7 cellular contexts compared by ENCODE assay signal in genomic region chr14:54567224-54567633, GRCh38. TPM values are rescaled to one million over a fixed set of nuclear protein-coding genes. Genes with fewer than 3 reads are reported as not detected.
DNase-seq lines count a peak whose midpoint lies in the region; ATAC-seq, FAIRE-seq and TF ChIP-seq lines count a peak whose summit lies in the region.

No MANE protein-coding gene starts in this region.

- BruUV-seq in HepG2 (replicated peaks; lab: Mats Ljungman, UMichigan), result no TSS peak

- no peak for TF ChIP-seq CTCF in GM12865 (IDR thresholded peaks at IDR 0.05; ENCODE audit: insufficient read depth, low read depth, low read length, missing control alignments)
- TF ChIP-seq CTCF in brain (conservative IDR thresholded peaks at IDR 0.05), result no peak
- TF ChIP-seq CTCF in HepG2 (CRISPR knock-in tag; IDR thresholded peaks at IDR 0.05), result no peak
- no peak for TF ChIP-seq CTCF in testis (IDR thresholded peaks at IDR 0.05)
- no peak for TF ChIP-seq CTCF in D721Med (IDR thresholded peaks at IDR 0.05; ENCODE audit: insufficient read depth, missing control alignments)

- POLR2A ChIA-PET in HepG2 (lab: Yijun Ruan, JAX), result interaction anchor here (0.7 to 4.5 kb wide), 11 partner anchors 10 to 240 kb away, joined by 3 to 35 read pairs (median 13); no protein-coding TSS in a partner anchor

- H3K27ac ChIP-seq in HepG2 (ENCODE audit: extremely low read length, insufficient read depth, low read length), result peak overlapping the region; percentile 97
- H3K27ac ChIP-seq in testis, result peak overlapping the region; percentile 81 to 98

- H2AFZ ChIP-seq in HepG2 (ENCODE audit: low read length), result no peak overlapping the region

- peaks cover 3 to 8% (median 4%) of the 10 kb centered on the region in 5 experiments for H3K9me3 Mint-ChIP-seq in brain

- peak overlapping the region; percentile 40 to 96 (median 95) for H3K27ac Mint-ChIP-seq in brain

- TF ChIP-seq POLR2A in HepG2 (IDR thresholded peaks at IDR 0.05; ENCODE audit: insufficient read depth in 1 of 2, low read depth in 2 of 2, low read length in 2 of 2), result no peak
- TF ChIP-seq POLR2A in testis (IDR thresholded peaks at IDR 0.05), result no peak

- H3K27me3 ChIP-seq in HepG2 (ENCODE audit: control insufficient read depth in 1 of 2, insufficient read depth in 2 of 2, low read length in 2 of 2), result no peaks in the 10 kb centered on the region
- no peaks in the 10 kb centered on the region for H3K27me3 ChIP-seq in testis

- peaks cover 34% of the 10 kb centered on the region for H3K4me1 Mint-ChIP-seq in brain

- H3K4me3 ChIP-seq in GM12865 (ENCODE audit: low read depth, low read length), result peak overlapping the region; percentile 70
- H3K4me3 ChIP-seq in HepG2 (replicated peaks in 1 of 3; ENCODE audit: insufficient read depth in 1 of 3, low read depth in 2 of 3, low read length in 3 of 3), result peak overlapping the region; percentile 73 to 93 (median 89)
- peak overlapping the region; percentile 73 to 82 for H3K4me3 ChIP-seq in testis

- ATAC-seq in HepG2 (peak; percentile 2), GM21576 (IDR thresholded peaks at IDR 0.05; ENCODE audit: unreplicated experiment) (no peak)

- CTCF ChIA-PET in HepG2 (lab: Yijun Ruan, JAX; ENCODE audit: low intra/inter-chr PET ratio, low total read pairs), result no interaction called here

- DNase-seq in GM12865 (ENCODE audit: low read depth) (no peak), HuH-7.5 (ENCODE audit: low spot score) (peak; percentile 49), HepG2 (ENCODE audit: low spot score) (no peak), testis (peak; percentile 33), D721Med (ENCODE audit: insufficient read length, low spot score) (no peak)

- peaks cover 6% of the 10 kb centered on the region for H3K9me3 ChIP-seq in HepG2 (ENCODE audit: low read length)
- H3K9me3 ChIP-seq in testis, result no peaks in the 10 kb centered on the region

- H3K4me3 Mint-ChIP-seq in brain, result peak overlapping the region; percentile 94 to 99 (median 98)

- H3K36me3 ChIP-seq in HepG2 (replicated peaks in 1 of 2; ENCODE audit: control insufficient read depth in 1 of 2, insufficient read depth in 2 of 2, low read length in 2 of 2) (peaks cover 0 to 27% of the 10 kb centered on the region in 2 experiments; a peak in 3 of 5 replicates), testis (ENCODE audit: low read depth, missing control alignments) (no peaks in the 10 kb centered on the region)

- peaks cover 25% of the 10 kb centered on the region for H4K20me1 ChIP-seq in HepG2 (ENCODE audit: insufficient read depth, low read length)

- WGBS in HepG2 (ENCODE audit: low lambda C conversion rate), result 2% methylated on average over 5 of the region's 31 CpGs
- 0 to 1% methylated on average over 15 to 30 of the region's 31 CpGs for WGBS in testis, 2 donors

- no peak for FAIRE-seq in HepG2 (lab: Jason Lieb, UNC)
- no peak for FAIRE-seq in D721Med (lab: Jason Lieb, UNC)

- TF ChIP-seq EP300 in HepG2 (IDR thresholded peaks at IDR 0.05; ENCODE audit: low read depth in 2 of 2, low read length in 2 of 2) (no peak), HepG2 (CRISPR knock-in tag; IDR thresholded peaks at IDR 0.05; ENCODE audit: borderline replicate concordance) (no peak)

- H3K27me3 Mint-ChIP-seq in brain, result peaks cover 19% of the 10 kb centered on the region

- H3K4me1 ChIP-seq in HepG2 (ENCODE audit: insufficient read depth, low read length) (peaks cover 35% of the 10 kb centered on the region), testis (peaks cover 5% of the 10 kb centered on the region)

- H3K4me2 ChIP-seq in HepG2 (ENCODE audit: low read depth, low read length), result peak overlapping the region; percentile 94

- peaks cover 55% of the 10 kb centered on the region for H3K79me2 ChIP-seq in HepG2 (ENCODE audit: insufficient read depth, low read length)

- in situ Hi-C loops in HepG2 (cut with HindIII; ENCODE audit: extremely low pct_ligation_motif_present, low pct_unique_long_range_greater_than_20kb), result loop anchor here (5.0 to 10.0 kb wide), 4 partner anchors 85 to 238 kb away; no protein-coding TSS in a partner anchor

- H3K9ac ChIP-seq in HepG2 (ENCODE audit: insufficient read depth, low read depth, low read length), result peak overlapping the region; percentile 96

- TF ChIP-seq RAD21 in HepG2 (CRISPR knock-in tag; IDR thresholded peaks at IDR 0.05), result no peak

- intact Hi-C loops in HepG2 (cut with micrococcal nuclease; ENCODE audit: unreplicated experiment) (loop anchor here (5.0 to 10.0 kb wide), 3 partner anchors 85 to 338 kb away; partner anchors contain the start of gene GCH1), testis (cut with DNase I; ENCODE audit: low total_unique reads) (loop anchor here (5.0 kb wide), 2 partner anchors 125 to 205 kb away; no protein-coding TSS in a partner anchor)

- peaks cover 7% of the 10 kb centered on the region for H3K36me3 Mint-ChIP-seq in brain

TF ChIP-seq in HepG2, 621 proteins besides CTCF, POLR2A, EP300 and RAD21 (continues in another document):
- TF ChIP-seq FOXC1 (CRISPR knock-in tag; IDR thresholded peaks at IDR 0.05; ENCODE audit: borderline replicate concordance), result peak; percentile 81; the same call in 1 of the 2 replicates
- peak; percentile 3 for TF ChIP-seq HNRNPLL (IDR thresholded peaks at IDR 0.05; ENCODE audit: low read depth, low read length, poor library complexity, severe bottlenecking)
- no peak for TF ChIP-seq JUN (CRISPR knock-in tag; IDR thresholded peaks at IDR 0.05)
- no peak for TF ChIP-seq ZNF24 (IDR thresholded peaks at IDR 0.05)

RNA-seq across cellular contexts. Expression of gene SAMD4A, which starts 0.3 kb away (rescaled TPM):
- polyA plus RNA-seq in brain (ENCODE audit: insufficient read depth, low read depth, low replicate concordance) (3.1 TPM), HepG2 (2011; rRNA removed) (11.7 and 11.8 TPM in 2 replicates), testis (ENCODE audit: insufficient read depth, low read depth, low replicate concordance) (369 TPM)
- total RNA-seq in HepG2 (2016; rRNA removed; fragmentation: Illumina TruSeq; extraction: Trizol) (6.9 and 13.0 TPM in 2 replicates), testis (100 to 1,000 TPM; 103 to 259 TPM)
- total RNA-seq in HepG2 (2016; cell fraction: cytosol; rRNA removed; fragmentation: Illumina TruSeq; extraction: Trizol; ENCODE audit: low read depth), result 38.3 and 41.9 TPM in 2 replicates
- total RNA-seq in HepG2 (2016; cell fraction: insoluble cytoplasmic fraction; rRNA removed; fragmentation: Illumina TruSeq; extraction: Trizol), result 6.5 and 11.9 TPM in 2 replicates
- total RNA-seq in HepG2 (2016; cell fraction: membrane; rRNA removed; fragmentation: Illumina TruSeq; extraction: Trizol), result 12.3 and 13.3 TPM in 2 replicates
- total RNA-seq in HepG2 (2016; cell fraction: nucleus; rRNA removed; fragmentation: Illumina TruSeq; extraction: Trizol), result 24.4 and 25.8 TPM in 2 replicates
- 4.9 and 6.1 TPM in 2 replicates for polyA plus RNA-seq in HepG2 (2011; cell fraction: cytosol; rRNA removed)
- 89.4 and 113 TPM in 2 replicates for polyA plus RNA-seq in HepG2 (2011; cell fraction: nucleus; rRNA removed)
- 22.3 and 23.9 TPM in 2 replicates for polyA plus RNA-seq in HepG2 (2012)
- 1.5 and 1.9 TPM in 2 replicates for polyA plus RNA-seq in HepG2 (2016; cell fraction: cytosol; fragmentation: Illumina TruSeq; extraction: Trizol; ENCODE audit: low read depth)
- polyA plus RNA-seq in HepG2 (2016; cell fraction: insoluble cytoplasmic fraction; fragmentation: Illumina TruSeq; extraction: Trizol; ENCODE audit: low read depth), result 5.1 and 6.3 TPM in 2 replicates
- 3.2 and 3.3 TPM in 2 replicates for polyA plus RNA-seq in HepG2 (2016; cell fraction: membrane; fragmentation: Illumina TruSeq; extraction: Trizol; ENCODE audit: low read depth)
- 31.5 and 34.6 TPM in 2 replicates for polyA plus RNA-seq in HepG2 (2016; cell fraction: nucleus; fragmentation: Illumina TruSeq; extraction: Trizol; ENCODE audit: insufficient read depth, low read depth)
- 3.0 and 40.6 TPM in 2 replicates for polyA minus RNA-seq in HepG2 (2011; rRNA and poly(A)+ RNA removed; ENCODE audit: low replicate concordance)
- polyA minus RNA-seq in HepG2 (2011; cell fraction: cytosol; rRNA and poly(A)+ RNA removed), result 26.1 and 26.2 TPM in 2 replicates
- 112 and 120 TPM in 2 replicates for polyA minus RNA-seq in HepG2 (2011; cell fraction: nucleus; rRNA and poly(A)+ RNA removed)

RNA-seq across cellular contexts. Expression of gene CGRRF1, which starts 57.5 kb away (rescaled TPM):
- polyA plus RNA-seq in brain (ENCODE audit: insufficient read depth, low read depth, low replicate concordance) (19.0 TPM), HepG2 (2011; rRNA removed) (11.3 and 16.8 TPM in 2 replicates), testis (ENCODE audit: insufficient read depth, low read depth, low replicate concordance) (79.6 TPM)
- total RNA-seq in HepG2 (2016; rRNA removed; fragmentation: Illumina TruSeq; extraction: Trizol) (13.3 and 18.2 TPM in 2 replicates), testis (10 to 100 TPM; 29.4 to 31.4 TPM)
- total RNA-seq in HepG2 (2016; cell fraction: cytosol; rRNA removed; fragmentation: Illumina TruSeq; extraction: Trizol; ENCODE audit: low read depth), result 11.9 and 12.4 TPM in 2 replicates
- total RNA-seq in HepG2 (2016; cell fraction: insoluble cytoplasmic fraction; rRNA removed; fragmentation: Illumina TruSeq; extraction: Trizol), result 10.9 and 19.9 TPM in 2 replicates
- 18.6 and 21.2 TPM in 2 replicates for total RNA-seq in HepG2 (2016; cell fraction: membrane; rRNA removed; fragmentation: Illumina TruSeq; extraction: Trizol)
- 22.0 and 22.6 TPM in 2 replicates for total RNA-seq in HepG2 (2016; cell fraction: nucleus; rRNA removed; fragmentation: Illumina TruSeq; extraction: Trizol)
- 3.9 and 6.0 TPM in 2 replicates for polyA plus RNA-seq in HepG2 (2011; cell fraction: cytosol; rRNA removed)
- 6.8 and 7.7 TPM in 2 replicates for polyA plus RNA-seq in HepG2 (2011; cell fraction: nucleus; rRNA removed)
- polyA plus RNA-seq in HepG2 (2012), result 16.4 and 16.6 TPM in 2 replicates
- polyA plus RNA-seq in HepG2 (2016; cell fraction: cytosol; fragmentation: Illumina TruSeq; extraction: Trizol; ENCODE audit: low read depth), result 13.1 and 14.1 TPM in 2 replicates
- 11.8 and 12.8 TPM in 2 replicates for polyA plus RNA-seq in HepG2 (2016; cell fraction: insoluble cytoplasmic fraction; fragmentation: Illumina TruSeq; extraction: Trizol; ENCODE audit: low read depth)
- polyA plus RNA-seq in HepG2 (2016; cell fraction: membrane; fragmentation: Illumina TruSeq; extraction: Trizol; ENCODE audit: low read depth), result 15.1 and 15.3 TPM in 2 replicates
- polyA plus RNA-seq in HepG2 (2016; cell fraction: nucleus; fragmentation: Illumina TruSeq; extraction: Trizol; ENCODE audit: insufficient read depth, low read depth), result 25.5 and 30.7 TPM in 2 replicates
- 5.3 and 5.7 TPM in 2 replicates for polyA minus RNA-seq in HepG2 (2011; rRNA and poly(A)+ RNA removed; ENCODE audit: low replicate concordance)
- 5.4 and 7.5 TPM in 2 replicates for polyA minus RNA-seq in HepG2 (2011; cell fraction: cytosol; rRNA and poly(A)+ RNA removed)
- 14.0 and 21.4 TPM in 2 replicates for polyA minus RNA-seq in HepG2 (2011; cell fraction: nucleus; rRNA and poly(A)+ RNA removed)

Comparison
In these comparisons a context has a peak if more than half of its experiments do, and no peak if none do; other contexts are left out.
1. DNase-seq: peak in HuH-7.5 (single experiment) and testis (single experiment); none in GM12865 (single experiment), HepG2 (single experiment) and D721Med (single experiment).
2. Peak in every context shown above with its lines, with median percentiles within 50 percentile points of each other: H3K4me3 ChIP-seq.